10 cellular contexts compared by ENCODE assay signal in genomic region chr20:24918579-24919566, GRCh38. TPM values are rescaled to one million over a fixed set of nuclear protein-coding genes. Genes with fewer than 3 reads are reported as not detected.
DNase-seq lines count a peak whose midpoint lies in the region; ATAC-seq and TF ChIP-seq lines count a peak whose summit lies in the region.
"Had no signal": no experiment of that assay in that cellular context is flagged by ENCODE, and none has a peak within 500 bp of the region (broad histone marks: within the 10 kb centered on the region; RNA-seq: fewer than 3 reads in every experiment).

No MANE protein-coding gene starts in this region.

- peak overlapping the region; percentile 59 for H3K4me3 Mint-ChIP-seq in natural killer cell

- H3K27me3 ChIP-seq in right cardiac atrium (ENCODE audit: control insufficient read depth, insufficient read depth) (no peaks in the 10 kb centered on the region), right atrium auricular region (no peaks in the 10 kb centered on the region), adipocyte (replicated peaks; ENCODE audit: control insufficient read depth, insufficient read depth, low read length) (peaks cover 26% of the 10 kb centered on the region), aorta (ENCODE audit: control insufficient read depth in 1 of 2, insufficient read depth in 2 of 2, low read length in 1 of 2) (no peaks in the 10 kb centered on the region)
- H3K27me3 ChIP-seq: hepatocyte had no signal

- ATAC-seq in right cardiac atrium (peak; percentile 31 to 37), natural killer cell (no peak), aorta (ENCODE audit: low FRiP score) (peak; percentile 74)

- no peaks in the 10 kb centered on the region for H3K9me3 ChIP-seq in right cardiac atrium (ENCODE audit: control insufficient read depth, low read length)
- no peaks in the 10 kb centered on the region for H3K9me3 ChIP-seq in right atrium auricular region
- H3K9me3 ChIP-seq in adipocyte (ENCODE audit: control insufficient read depth, low read length) = no peaks in the 10 kb centered on the region
- no peaks in the 10 kb centered on the region for H3K9me3 ChIP-seq in aorta (ENCODE audit: control insufficient read depth, low read length)

- DNase-seq in right cardiac atrium (peak in 2 of 3 donors; percentile 28 to 50), right atrium auricular region (ENCODE audit: low spot score) (no peak), adipocyte (ENCODE audit: low read depth) (no peak), natural killer cell (no peak), aorta (no peak), cerebellar cortex (ENCODE audit: low spot score) (no peak), KG1 (lab: John Stamatoyannopoulos, UW) (no peak)
- no peak for DNase-seq in stimulated activated CD4-positive, alpha-beta T cell treated with anti-CD3 and anti-CD28 coated beads, Interleukin-2, amount 100 ng/mL, for 24 hours

- intact Hi-C loops in right cardiac atrium (cut with DNase I) (loop anchor here in 3 of 4 donors (5.0 to 10.0 kb wide), 3 partner anchors 614 to 762 kb away; no protein-coding TSS in a partner anchor), natural killer cell (cut with micrococcal nuclease) (loop anchor here (1.0 kb wide), 1 partner anchor 982 kb away; no protein-coding TSS in a partner anchor), aorta (cut with DNase I) (loop anchor here (2.0 to 5.0 kb wide), 4 partner anchors 617 to 982 kb away; no protein-coding TSS in a partner anchor)

- peak in 1 of 2 donors; percentile 33 for TF ChIP-seq CTCF in right atrium auricular region (IDR thresholded peaks at IDR 0.05)
- TF ChIP-seq CTCF in natural killer cell (IDR thresholded peaks at IDR 0.05) = no peak

- H3K4me1 Mint-ChIP-seq in natural killer cell = peaks cover 11 to 15% of the 10 kb centered on the region in 2 donors

- H3K4me1 ChIP-seq in right cardiac atrium (ENCODE audit: control insufficient read depth, insufficient read depth, low read length) (no peaks in the 10 kb centered on the region), right atrium auricular region (peaks cover 0 to 10% of the 10 kb centered on the region in 2 donors), adipocyte (ENCODE audit: control insufficient read depth, insufficient read depth, low read length) (peaks cover 8% of the 10 kb centered on the region), aorta (ENCODE audit: control insufficient read depth in 1 of 2, insufficient read depth in 2 of 2, low read length in 2 of 2) (no peaks in the 10 kb centered on the region)

- 49% methylated on average over 17 of the region's 17 CpGs for WGBS in right cardiac atrium
- 45 to 51% methylated on average over 17 of the region's 17 CpGs for WGBS in aorta, 2 donors

- no peak overlapping the region for H3K4me3 ChIP-seq in right cardiac atrium (ENCODE audit: low read length)
- H3K4me3 ChIP-seq in right atrium auricular region = no peak overlapping the region
- peak overlapping the region; percentile 19 for H3K4me3 ChIP-seq in adipocyte (ENCODE audit: low read length)
- no peak overlapping the region for H3K4me3 ChIP-seq in aorta (ENCODE audit: low read length in 2 of 2)
- H3K4me3 ChIP-seq: hepatocyte had no signal

- H3K9me3 Mint-ChIP-seq in natural killer cell = no peaks in the 10 kb centered on the region

- H3K36me3 ChIP-seq in right atrium auricular region = no peaks in the 10 kb centered on the region
- no peaks in the 10 kb centered on the region for H3K36me3 ChIP-seq in adipocyte (ENCODE audit: control insufficient read depth, insufficient read depth, low read length, severe bottlenecking)
- no peaks in the 10 kb centered on the region for H3K36me3 ChIP-seq in aorta (ENCODE audit: control insufficient read depth in 1 of 2, insufficient read depth in 2 of 2, low read length in 1 of 2)

- peaks cover 0 to 6% of the 10 kb centered on the region in 2 donors for H3K27me3 Mint-ChIP-seq in natural killer cell (ENCODE audit: low read depth in 2 of 2)

- H3K9ac ChIP-seq in adipocyte (ENCODE audit: low read length) = peak overlapping the region; percentile 22

- H3K27ac ChIP-seq in right cardiac atrium (ENCODE audit: low read length) = no peak overlapping the region
- H3K27ac ChIP-seq in right atrium auricular region = no peak overlapping the region
- H3K27ac ChIP-seq in aorta (ENCODE audit: low read depth in 1 of 2, low read length in 2 of 2) = no peak overlapping the region
- H3K27ac ChIP-seq: epithelial cell of prostate, hepatocyte had no signal

- no peaks in the 10 kb centered on the region for H3K36me3 Mint-ChIP-seq in natural killer cell

- H3K27ac Mint-ChIP-seq in natural killer cell = peak overlapping the region in 1 of 2 donors; percentile 42

RNA-seq across cellular contexts. Expression of gene CST7, which starts 30.2 kb away (rescaled TPM):
- total RNA-seq in right cardiac atrium (1 to 10 TPM in 2 of 4 donors, under 1 TPM in 2; 0.45 to 1.5 (median 0.90) TPM), right atrium auricular region (1 to 10 TPM; 2.7 to 3.2 TPM), natural killer cell (100 to 1,000 TPM; 590 to 700 (median 619) TPM), aorta (1 to 10 TPM; 3.1 to 4.6 TPM)
- polyA plus RNA-seq in right cardiac atrium (1.1 TPM), aorta (1 to 10 TPM; 1.0 to 3.9 TPM)
- total RNA-seq: hepatocyte had no signal
- polyA plus RNA-seq: hepatocyte had no signal

Comparison
In these comparisons a context has a peak if more than half of its experiments do, and no peak if none do; other contexts are left out.
1. DNase-seq: peak in right cardiac atrium (2 of 3); none in right atrium auricular region (single experiment), adipocyte (single experiment), natural killer cell (single experiment), aorta (0 of 2), cerebellar cortex (single experiment), stimulated activated CD4-positive, alpha-beta T cell treated with anti-CD3 and anti-CD28 coated beads, Interleukin-2, amount 100 ng/mL, for 24 hours (0 of 2) and KG1 (single experiment).
2. ATAC-seq: peak in right cardiac atrium (2 of 2) and aorta (single experiment); none in natural killer cell (0 of 3).
3. RNA of gene CST7, which starts 30.2 kb away (total RNA-seq): 590 to 700 TPM in natural killer cell; 3.1 to 4.6 TPM in aorta, 2.7 to 3.2 TPM in right atrium auricular region and 0.45 to 1.5 TPM in right cardiac atrium; every median in the first group is over 100 times any median in the second.